In the genomic region with DNA sequence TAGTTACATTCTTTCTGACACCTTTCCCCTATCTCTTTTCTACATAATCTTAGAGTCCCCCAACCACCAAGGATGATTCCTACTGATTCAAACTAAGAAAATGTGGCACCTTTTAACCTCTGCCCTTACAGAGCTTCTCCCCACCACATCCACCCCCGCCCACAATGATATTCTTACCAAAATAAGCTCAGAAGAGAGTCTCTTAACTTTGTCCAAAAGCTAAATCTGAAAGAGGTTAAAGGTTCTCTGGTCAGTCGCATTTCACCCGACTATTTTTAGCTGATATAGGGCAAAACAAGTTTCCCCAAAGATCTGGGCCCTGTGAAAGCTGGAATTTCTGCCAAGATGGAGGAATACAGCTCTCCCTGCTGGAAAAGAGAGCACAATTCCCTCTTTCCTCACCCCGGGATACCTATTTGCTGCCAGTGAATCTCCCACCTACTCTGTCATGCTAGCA, we compare ENCODE assay signal across 11 cellular contexts.
DNase-seq lines count a peak whose midpoint lies in the region; ATAC-seq and TF ChIP-seq lines count a peak whose summit lies in the region.
"Had no signal": no experiment of that assay in that cellular context is flagged by ENCODE, and none has a peak within 500 bp of the region (broad histone marks: within the 10 kb centered on the region; RNA-seq: fewer than 3 reads in every experiment).

No MANE protein-coding gene starts in this region.

- no peaks in the 10 kb centered on the region for H3K36me3 ChIP-seq in right atrium auricular region
- H3K36me3 ChIP-seq: Peyer's patch had no signal

- no peak for DNase-seq in activated CD4-positive, CD25-positive, alpha-beta regulatory T cell treated with anti-CD3 and anti-CD28 coated beads, Interleukin-2, amount 50 U/mL, for 72 hours
- DNase-seq in activated T-cell treated with anti-CD3 and anti-CD28 coated beads, Interleukin-2, amount 50 U/mL, for 48 hours: peak; percentile 50 to 51
- DNase-seq in right atrium auricular region (ENCODE audit: low spot score) (peak; percentile 38), dermis blood vessel endothelial cell (no peak), DMS53 (lab: John Stamatoyannopoulos, UW) (no peak), HuH-7.5 (ENCODE audit: low spot score) (no peak)
- DNase-seq in stimulated activated CD8-positive, alpha-beta memory T cell treated with anti-CD3 and anti-CD28 coated beads, Interleukin-4, amount 100 ng/mL, for 48 hours: peak; percentile 53
- DNase-seq: KG1, occipital lobe, Peyer's patch had no signal

- H3K4me3 ChIP-seq in right atrium auricular region: no peak overlapping the region

- peak overlapping the region; percentile 52 to 80 for H3K27ac ChIP-seq in right atrium auricular region

- TF ChIP-seq CTCF in right atrium auricular region (IDR thresholded peaks at IDR 0.05): no peak

- H3K9me3 ChIP-seq in right atrium auricular region: no peaks in the 10 kb centered on the region
- H3K9me3 ChIP-seq: Peyer's patch had no signal

- peak; percentile 80 to 81 for ATAC-seq in activated CD4-positive, CD25-positive, alpha-beta regulatory T cell treated with anti-CD3 and anti-CD28 coated beads, Interleukin-2, amount 50 U/mL, for 24 hours

- H3K4me1 ChIP-seq in right atrium auricular region: peaks cover 0 to 55% of the 10 kb centered on the region in 2 donors

- H3K27me3 ChIP-seq in right atrium auricular region: no peaks in the 10 kb centered on the region
- H3K27me3 ChIP-seq: Peyer's patch had no signal

Comparison
In these comparisons a context has a peak if more than half of its experiments do, and no peak if none do; other contexts are left out.
1. DNase-seq: peak in activated T-cell treated with anti-CD3 and anti-CD28 coated beads, Interleukin-2, amount 50 U/mL, for 48 hours (2 of 2), right atrium auricular region (single experiment) and stimulated activated CD8-positive, alpha-beta memory T cell treated with anti-CD3 and anti-CD28 coated beads, Interleukin-4, amount 100 ng/mL, for 48 hours (single experiment); none in activated CD4-positive, CD25-positive, alpha-beta regulatory T cell treated with anti-CD3 and anti-CD28 coated beads, Interleukin-2, amount 50 U/mL, for 72 hours (single experiment), dermis blood vessel endothelial cell (single experiment), DMS53 (single experiment) and HuH-7.5 (single experiment).